Comparison of ENCODE assay signal across 14 cellular contexts in genomic region chr12:2551514-2551913, GRCh38.
A peak's percentile ranks its signal among the peaks of the same experiment; 100 is the strongest.
DNase-seq lines count a peak whose midpoint lies in the region; ATAC-seq and TF ChIP-seq lines count a peak whose summit lies in the region.
"Had no signal": no experiment of that assay in that cellular context is flagged by ENCODE, and none has a peak within 500 bp of the region (broad histone marks: within the 10 kb centered on the region; RNA-seq: fewer than 3 reads in every experiment).

No MANE protein-coding gene starts in this region.

- dilution Hi-C loops in mammary epithelial cell (cut with HindIII; ENCODE audit: low sequenced_read_pairs), result no loop called here

- CTCF ChIA-PET in mammary epithelial cell (lab: Charles Lee; ENCODE audit: low non-redundant PET), result no interaction called here

- H3K79me2 ChIP-seq in mammary epithelial cell (ENCODE audit: insufficient read depth, low read length), result no peaks in the 10 kb centered on the region

- no peak overlapping the region for H2AFZ ChIP-seq in mammary epithelial cell (ENCODE audit: low read depth, low read length)

- H3K9me3 ChIP-seq in left lung, result no peaks in the 10 kb centered on the region
- H3K9me3 ChIP-seq in transverse colon, result no peaks in the 10 kb centered on the region
- no peaks in the 10 kb centered on the region for H3K9me3 ChIP-seq in mammary epithelial cell (replicated peaks; ENCODE audit: insufficient read depth, low read length)
- H3K9me3 ChIP-seq: Caco-2, SJSA1 had no signal

- H4K20me1 ChIP-seq in mammary epithelial cell (ENCODE audit: insufficient read depth, low read length), result no peaks in the 10 kb centered on the region

- TF ChIP-seq CTCF in left lung (IDR thresholded peaks at IDR 0.05) (no peak), transverse colon (IDR thresholded peaks at IDR 0.05) (no peak), mammary epithelial cell (conservative IDR thresholded peaks at IDR 0.05 in 1 of 2, IDR thresholded peaks at IDR 0.05 in 1 of 2; ENCODE audit: extremely low read depth in 1 of 2, insufficient read depth in 1 of 2, low read depth in 1 of 2, low read length in 2 of 2) (no peak)

- DNase-seq in left ventricle myocardium superior (no peak), cardiac septum (ENCODE audit: low spot score) (no peak), SKM-1 (lab: John Stamatoyannopoulos, UW; ENCODE audit: unreplicated experiment) (peak; percentile 65), left lung (peak in 1 of 2 donors; percentile 43), transverse colon (no peak), mammary epithelial cell (no peak), H4 (ENCODE audit: low spot score) (no peak), DMS153 (lab: John Stamatoyannopoulos, UW) (no peak)
- DNase-seq: Caco-2, DMS53, NCI-H1930, NCI-H774 had no signal

- TF ChIP-seq EP300 in transverse colon (IDR thresholded peaks at IDR 0.05; ENCODE audit: low read depth), result no peak

- no peaks in the 10 kb centered on the region for H3K36me3 ChIP-seq in left lung
- H3K36me3 ChIP-seq in transverse colon, result no peaks in the 10 kb centered on the region
- H3K36me3 ChIP-seq in mammary epithelial cell (ENCODE audit: insufficient read depth, low read length), result no peaks in the 10 kb centered on the region

- TF ChIP-seq POLR2A in transverse colon (IDR thresholded peaks at IDR 0.05), result no peak

- H3K27me3 ChIP-seq in left lung, result no peaks in the 10 kb centered on the region
- no peaks in the 10 kb centered on the region for H3K27me3 ChIP-seq in transverse colon
- H3K27me3 ChIP-seq in mammary epithelial cell (ENCODE audit: insufficient read depth, low read length), result no peaks in the 10 kb centered on the region
- H3K27me3 ChIP-seq: SJSA1 had no signal

- no TSS peak for BruUV-seq in mammary epithelial cell (replicated peaks; lab: Mats Ljungman, UMichigan)

- in situ Hi-C loops in transverse colon (cut with MboI; ENCODE audit: low pct_ligation_motif_present in 1 of 4, low pct_unique_long_range_greater_than_20kb in 1 of 4, low sequenced_read_pairs in 3 of 4), result loop anchor here in 1 of 4 donors (25.0 kb wide), 1 partner anchor 489 kb away; the partner anchor contains the start of gene CACNA1C
- in situ Hi-C loops in mammary epithelial cell (cut with MboI; ENCODE audit: low sequenced_read_pairs in 2 of 2), result no loop called here

- H3K4me3 ChIP-seq in left lung (no peak overlapping the region), transverse colon (no peak overlapping the region), mammary epithelial cell (replicated peaks in 1 of 3; ENCODE audit: insufficient read depth in 1 of 3, low read depth in 2 of 3, low read length in 3 of 3) (no peak overlapping the region)
- H3K4me3 ChIP-seq: SJSA1 had no signal

- no peak overlapping the region for H3K4me2 ChIP-seq in mammary epithelial cell (ENCODE audit: insufficient read depth, low read depth, low read length)

- 80 to 89% methylated on average over 10 of the region's 10 CpGs for WGBS in transverse colon (ENCODE audit: low coverage in 1 of 2), 2 donors
- 79% methylated on average over 10 of the region's 10 CpGs for WGBS in mammary epithelial cell (ENCODE audit: low coverage, missing lambda C conversion rate)

- ATAC-seq in left ventricle myocardium superior (peak; percentile 3), left lung (peak; percentile 43)

- H3K27ac ChIP-seq in left lung, result no peak overlapping the region
- peak overlapping the region in 1 of 4 donors; percentile 17 for H3K27ac ChIP-seq in transverse colon
- no peak overlapping the region for H3K27ac ChIP-seq in mammary epithelial cell (ENCODE audit: insufficient read depth, low read depth, low read length)
- H3K27ac ChIP-seq: C4-2B, SJSA1 had no signal

- H3K9ac ChIP-seq in mammary epithelial cell (ENCODE audit: insufficient read depth, low read length), result no peak overlapping the region

- H3K4me1 ChIP-seq in left lung, result peaks cover 0 to 8% of the 10 kb centered on the region in 2 donors
- no peaks in the 10 kb centered on the region for H3K4me1 ChIP-seq in transverse colon
- no peaks in the 10 kb centered on the region for H3K4me1 ChIP-seq in mammary epithelial cell (ENCODE audit: insufficient read depth, low read length)
- H3K4me1 ChIP-seq: Caco-2 had no signal

- intact Hi-C loops in left ventricle myocardium superior (cut with micrococcal nuclease), result no loop called here
- intact Hi-C loops in cardiac septum (cut with DNase I), result no loop called here
- intact Hi-C loops in left lung (cut with DNase I), result no loop called here
- intact Hi-C loops in transverse colon (cut with DNase I; ENCODE audit: low total_unique reads), result loop anchor here (10.0 kb wide), 1 partner anchor 417 kb away; no protein-coding TSS in a partner anchor
- intact Hi-C loops in mammary epithelial cell (cut with micrococcal nuclease), result no loop called here
